In the genomic region with DNA sequence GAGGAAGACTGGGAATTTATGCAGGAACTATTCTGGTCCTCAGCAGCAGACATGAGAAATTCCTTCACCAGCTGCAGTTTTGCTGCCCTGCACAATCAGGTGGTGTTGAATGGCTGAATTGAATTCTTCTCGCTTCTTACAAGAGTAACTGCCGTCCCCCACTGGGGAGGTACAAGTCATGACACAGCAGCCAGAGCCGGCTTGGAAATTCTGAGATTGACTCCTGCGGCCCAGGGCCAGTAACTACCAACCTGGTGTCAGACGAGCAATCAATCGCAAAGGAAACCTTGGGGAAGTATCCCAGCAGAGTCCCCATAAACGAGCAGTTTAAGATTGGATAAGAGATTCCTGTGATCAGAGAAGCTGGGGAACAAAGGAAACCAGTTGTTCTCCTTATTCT, we compare ENCODE assay signal across 17 cellular contexts. TPM values are rescaled to one million over a fixed set of nuclear protein-coding genes. Genes with fewer than 3 reads are reported as not detected.
"Had no signal": no experiment of that assay in that cellular context is flagged by ENCODE, and none has a peak within 500 bp of the region (broad histone marks: within the 10 kb centered on the region; RNA-seq: fewer than 3 reads in every experiment).

No MANE protein-coding gene starts in this region.

- H3K27ac Mint-ChIP-seq: activated CD8-positive, alpha-beta memory T cell treated with anti-CD3 and anti-CD28 coated beads, Interleukin-2, amount 10 ng/mL, durations not matched to agents 7 days and 5 days; activated naive CD4-positive, alpha-beta T cell treated with anti-CD3 and anti-CD28 coated beads, Interleukin-2, amount 10 ng/mL, durations not matched to agents 7 days and 5 days; activated T-helper 2 cell treated with anti-CD3 and anti-CD28 coated beads, Interferon-gamma antibody, Interleukin-2, Interleukin-4, amounts not matched to agents 10 μg/mL and 5 μg/mL and 100 μg/mL, durations not matched to agents 14 hours and 24 hours and 36 hours; memory B cell; natural killer cell had no signal

- H3K27ac ChIP-seq: ascending aorta, esophagus muscularis mucosa, hepatocyte, left ventricle myocardium inferior, thyroid gland, vagina had no signal

- H3K9me3 ChIP-seq: ascending aorta, esophagus muscularis mucosa, thyroid gland, vagina had no signal

- H3K4me2 ChIP-seq: hepatocyte had no signal

- H2AFZ ChIP-seq: hepatocyte had no signal

- H3K79me2 ChIP-seq: hepatocyte had no signal

- H3K9me3 Mint-ChIP-seq: memory B cell; natural killer cell; stimulated activated effector memory CD8-positive, alpha-beta T cell treated with anti-CD3 and anti-CD28 coated beads, Interleukin-12 subunit alpha, Interleukin-12 subunit beta, amount 100 ng/mL, for 72 hours had no signal

- H3K4me3 ChIP-seq: ascending aorta, esophagus muscularis mucosa, hepatocyte, left ventricle myocardium inferior, thyroid gland, vagina had no signal

- H3K27me3 ChIP-seq: ascending aorta, esophagus muscularis mucosa, hepatocyte, thyroid gland, vagina had no signal

- H3K4me1 ChIP-seq: ascending aorta, vagina had no signal

- H3K27me3 Mint-ChIP-seq: activated CD8-positive, alpha-beta memory T cell treated with anti-CD3 and anti-CD28 coated beads, Interleukin-2, amount 10 ng/mL, durations not matched to agents 7 days and 5 days; activated naive CD4-positive, alpha-beta T cell treated with anti-CD3 and anti-CD28 coated beads, Interleukin-2, amount 10 ng/mL, durations not matched to agents 7 days and 5 days; memory B cell; T-cell had no signal

- ATAC-seq: activated CD8-positive, alpha-beta memory T cell treated with anti-CD3 and anti-CD28 coated beads, Interleukin-2, amount 10 ng/mL, durations not matched to agents 7 days and 5 days; natural killer cell; stimulated activated effector memory CD8-positive, alpha-beta T cell treated with anti-CD3 and anti-CD28 coated beads, Interleukin-12 subunit alpha, Interleukin-12 subunit beta, amount 100 ng/mL, for 72 hours; T-cell had no signal

- DNase-seq: activated CD4-positive, alpha-beta T cell treated with anti-CD3 and anti-CD28 coated beads for 1 hour; activated CD4-positive, alpha-beta T cell treated with anti-CD3 and anti-CD28 coated beads, Interleukin-2, amount 50 U/mL, for 48 hours; activated CD8-positive, alpha-beta memory T cell treated with anti-CD3 and anti-CD28 coated beads, Interleukin-2, amount 10 ng/mL, durations not matched to agents 7 days and 5 days; activated naive CD4-positive, alpha-beta T cell treated with anti-CD3 and anti-CD28 coated beads, Interleukin-2, amount 10 ng/mL, durations not matched to agents 7 days and 5 days; activated T-cell treated with anti-CD3 and anti-CD28 coated beads, Interleukin-2, amount 50 U/mL, for 1 hour; kidney; left ventricle myocardium inferior; natural killer cell; T-cell; thyroid gland had no signal

- FAIRE-seq: kidney had no signal

- H3K4me1 Mint-ChIP-seq: memory B cell had no signal

- H3K4me3 Mint-ChIP-seq: activated CD8-positive, alpha-beta memory T cell treated with anti-CD3 and anti-CD28 coated beads, Interleukin-2, amount 10 ng/mL, durations not matched to agents 7 days and 5 days; activated naive CD4-positive, alpha-beta T cell treated with anti-CD3 and anti-CD28 coated beads, Interleukin-2, amount 10 ng/mL, durations not matched to agents 7 days and 5 days; memory B cell; natural killer cell; stimulated activated effector memory CD8-positive, alpha-beta T cell treated with anti-CD3 and anti-CD28 coated beads, Interleukin-12 subunit alpha, Interleukin-12 subunit beta, amount 100 ng/mL, for 72 hours; T-cell had no signal

RNA-seq across cellular contexts. Expression of a gene that starts 30.8 kb away (rescaled TPM):
- total RNA-seq: ascending aorta had no signal
